In the genomic region with DNA sequence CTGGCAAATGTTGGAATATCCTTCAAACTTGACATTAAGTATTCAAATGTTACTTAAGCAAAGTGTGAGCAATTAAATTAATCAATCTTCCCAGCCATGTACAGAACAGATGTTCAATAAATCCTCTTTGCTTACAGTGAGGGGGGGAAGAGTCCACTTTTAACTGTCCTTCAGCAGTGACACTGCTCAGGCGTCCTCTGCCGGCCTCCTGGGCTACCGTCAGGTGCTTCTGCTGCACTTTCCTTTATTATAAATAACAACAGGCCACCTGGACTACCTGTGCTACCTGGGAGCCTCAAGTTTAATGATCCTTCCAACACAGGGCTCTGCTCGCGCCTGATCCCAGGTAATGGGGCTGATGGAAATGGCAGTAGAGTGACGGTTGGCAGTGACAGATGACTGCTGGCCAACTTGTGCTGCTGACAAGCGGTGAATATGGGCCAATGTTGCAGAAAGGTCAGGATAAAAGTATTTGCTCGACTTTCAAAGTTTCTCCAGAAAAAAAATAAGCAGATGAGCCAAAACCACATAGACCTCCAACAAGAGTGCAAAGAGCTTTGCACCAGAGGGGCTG, we compare ENCODE assay signal across 16 cellular contexts.
"Had no signal": no experiment of that assay in that cellular context is flagged by ENCODE, and none has a peak within 500 bp of the region (broad histone marks: within the 10 kb centered on the region; RNA-seq: fewer than 3 reads in every experiment).

No MANE protein-coding gene starts in this region.

- DNase-seq: KBM-7, MM.1S, NCI-H1092 treated with DMSO at 0.1 percent for 48 hours, NCI-H1436, NCI-H187, NCI-H2029, NCI-H2081 treated with DMSO at 0.1 percent for 48 hours, NCI-H2171 treated with DMSO at 0.1 percent for 48 hours, NCI-H345, NCI-H446 treated with DMSO at 0.1 percent for 48 hours, NCI-H510A treated with DMSO at 0.1 percent for 48 hours, RPMI8226, SHP77, SK-N-SH, SW 1271 had no signal

- FAIRE-seq: RCC 7860 had no signal

- H3K9me3 ChIP-seq: SK-N-SH had no signal
